Comparison of ENCODE assay signal across 9 cellular contexts in genomic region chr7:151459726-151460473, GRCh38. TPM values are rescaled to one million over a fixed set of nuclear protein-coding genes. Genes with fewer than 3 reads are reported as not detected.
DNase-seq lines count a peak whose midpoint lies in the region; ATAC-seq and TF ChIP-seq lines count a peak whose summit lies in the region.
"Had no signal": no experiment of that assay in that cellular context is flagged by ENCODE, and none has a peak within 500 bp of the region (broad histone marks: within the 10 kb centered on the region; RNA-seq: fewer than 3 reads in every experiment).

No MANE protein-coding gene starts in this region.

- DNase-seq in AG09319 (ENCODE audit: extremely low read depth, low read depth) = peak; percentile 76
- peak; percentile 43 for DNase-seq in NCI-H1694 (lab: John Stamatoyannopoulos, UW)
- no peak for DNase-seq in chondrocyte (ENCODE audit: low spot score)
- peak; percentile 90 for DNase-seq in kidney tubule cell (ENCODE audit: low spot score)
- peak; percentile 73 for DNase-seq in stomach
- no peak for DNase-seq in activated T-cell treated with anti-CD3 and anti-CD28 coated beads, Interleukin-2, amount 50 U/mL, for 4 hours
- DNase-seq in activated CD4-positive, alpha-beta T cell treated with anti-CD3 and anti-CD28 coated beads, Interleukin-2, amount 50 U/mL, for 4 hours = no peak

- intact Hi-C loops in stomach (cut with DNase I; ENCODE audit: low total_unique reads) = no loop called here

- H3K27me3 ChIP-seq in stomach = no peaks in the 10 kb centered on the region

- peaks cover 23% of the 10 kb centered on the region for H3K4me1 Mint-ChIP-seq in chondrocyte (ENCODE audit: low read depth)
- H3K4me1 Mint-ChIP-seq in activated T-cell treated with anti-CD3 and anti-CD28 coated beads, Interleukin-2, amount 50 U/mL, for 4 hours (ENCODE audit: low read depth) = no peaks in the 10 kb centered on the region

- peaks cover 0 to 14% (median 7%) of the 10 kb centered on the region in 4 donors for H3K9me3 ChIP-seq in stomach

- H3K4me1 ChIP-seq in stomach = peaks cover 14 to 32% (median 26%) of the 10 kb centered on the region in 4 donors

- peak overlapping the region; percentile 0 to 23 (median 8) for H3K4me3 ChIP-seq in stomach

- TF ChIP-seq CTCF in AG09319 (IDR thresholded peaks at IDR 0.05; ENCODE audit: low read depth, low read length) (peak; percentile 56), chondrocyte (IDR thresholded peaks at IDR 0.05) (peak; percentile 77), stomach (IDR thresholded peaks at IDR 0.05) (peak in 1 of 7 experiments; percentile 21)

- WGBS in stomach, 5 donors = 8 to 13% (median 10%) methylated on average over 24 to 25 of the region's 25 CpGs

- peaks cover under 1 to 15% (median 9%) of the 10 kb centered on the region in 4 donors for H3K36me3 ChIP-seq in stomach

- TF ChIP-seq EP300 in stomach (IDR thresholded peaks at IDR 0.05) = peak; percentile 87

- peak overlapping the region; percentile 96 for H3K27ac Mint-ChIP-seq in chondrocyte (ENCODE audit: unreplicated experiment)
- H3K27ac Mint-ChIP-seq: dendritic cell treated with granulocyte-macrophage colony-stimulating factor and Interleukin-4, amounts not matched to agents 40 ng/mL and 50 ng/mL, for 4 days had no signal

- peaks cover 15% of the 10 kb centered on the region for H3K36me3 Mint-ChIP-seq in chondrocyte (ENCODE audit: low read depth)
- peaks cover 20% of the 10 kb centered on the region for H3K36me3 Mint-ChIP-seq in activated T-cell treated with anti-CD3 and anti-CD28 coated beads, Interleukin-2, amount 50 U/mL, for 4 hours (ENCODE audit: insufficient read depth)

- no peak for TF ChIP-seq POLR2A in stomach (IDR thresholded peaks at IDR 0.05)

- peak overlapping the region; percentile 56 for H3K4me3 Mint-ChIP-seq in chondrocyte (ENCODE audit: unreplicated experiment)
- H3K4me3 Mint-ChIP-seq in activated T-cell treated with anti-CD3 and anti-CD28 coated beads, Interleukin-2, amount 50 U/mL, for 4 hours = no peak overlapping the region
- H3K4me3 Mint-ChIP-seq: dendritic cell treated with granulocyte-macrophage colony-stimulating factor and Interleukin-4, amounts not matched to agents 40 ng/mL and 50 ng/mL, for 4 days had no signal

- H3K27me3 Mint-ChIP-seq in chondrocyte (ENCODE audit: low read depth) = no peaks in the 10 kb centered on the region
- peaks cover 4% of the 10 kb centered on the region for H3K27me3 Mint-ChIP-seq in activated T-cell treated with anti-CD3 and anti-CD28 coated beads, Interleukin-2, amount 50 U/mL, for 4 hours (ENCODE audit: low read depth)

- peak overlapping the region in 4 of 5 donors; percentile 73 to 95 (median 84) for H3K27ac ChIP-seq in stomach

- H3K9me3 Mint-ChIP-seq in chondrocyte (ENCODE audit: low read depth) = peaks cover 18% of the 10 kb centered on the region
- H3K9me3 Mint-ChIP-seq in activated T-cell treated with anti-CD3 and anti-CD28 coated beads, Interleukin-2, amount 50 U/mL, for 4 hours = peaks cover 24% of the 10 kb centered on the region

- ATAC-seq in activated T-cell treated with anti-CD3 and anti-CD28 coated beads, Interleukin-2, amount 50 U/mL, for 4 hours = no peak
- no peak for ATAC-seq in HG03354 (IDR thresholded peaks at IDR 0.05; ENCODE audit: poor library complexity, severe bottlenecking, unreplicated experiment)

RNA-seq across cellular contexts. Expression of gene CRYGN, which starts 20.0 kb away (rescaled TPM):
- total RNA-seq in chondrocyte (not detected in 3 replicates), stomach (not detected)
- not detected for polyA plus RNA-seq in stomach
- not detected for total RNA-seq in activated T-cell treated with anti-CD3 and anti-CD28 coated beads, Interleukin-2, amount 50 U/mL, for 4 hours

RNA-seq across cellular contexts. Expression of gene WDR86, which starts 50.1 kb away (rescaled TPM):
- not detected in 3 replicates for total RNA-seq in chondrocyte
- total RNA-seq in stomach = 10 to 100 TPM in 1 of 5 donors, 1 to 10 TPM in 4; 1.2 to 15.8 (median 6.2) TPM
- polyA plus RNA-seq in stomach = 1 to 10 TPM; 2.2 to 7.5 (median 4.1) TPM
- under 1 TPM; 0.27 to 0.46 (median 0.37) TPM for total RNA-seq in activated T-cell treated with anti-CD3 and anti-CD28 coated beads, Interleukin-2, amount 50 U/mL, for 4 hours

RNA-seq across cellular contexts. Expression of gene RHEB, which starts 59.8 kb away (rescaled TPM):
- total RNA-seq in chondrocyte = 111 to 126 TPM (median 123 TPM) in 3 replicates
- 100 to 1,000 TPM in 1 of 5 donors, 10 to 100 TPM in 4; 18.5 to 141 (median 66.5) TPM for total RNA-seq in stomach
- polyA plus RNA-seq in stomach = 100 to 1,000 TPM in 1 of 3 donors, 10 to 100 TPM in 2; 73.2 to 103 (median 95.1) TPM
- total RNA-seq in activated T-cell treated with anti-CD3 and anti-CD28 coated beads, Interleukin-2, amount 50 U/mL, for 4 hours = 10 to 100 TPM; 54.9 to 57.4 (median 55.6) TPM

Comparison
In these comparisons a context has a peak if more than half of its experiments do, and no peak if none do; other contexts are left out.
1. DNase-seq: peak in AG09319 (single experiment), NCI-H1694 (single experiment), kidney tubule cell (single experiment) and stomach (single experiment); none in chondrocyte (single experiment), activated T-cell treated with anti-CD3 and anti-CD28 coated beads, Interleukin-2, amount 50 U/mL, for 4 hours (single experiment) and activated CD4-positive, alpha-beta T cell treated with anti-CD3 and anti-CD28 coated beads, Interleukin-2, amount 50 U/mL, for 4 hours (0 of 2).